ENCODE assay signal across 1 cellular context in genomic region chr10:17029581-17030271, GRCh38.
TF ChIP-seq lines count a peak whose summit lies in the region.

No MANE protein-coding gene starts in this region.

TF ChIP-seq in K562, 482 proteins besides CTCF, POLR2A, EP300 and RAD21 (continued from another document and continues in another):
- TF ChIP-seq THAP7 (CRISPR knock-in tag; IDR thresholded peaks at IDR 0.05): no peak
- no peak for TF ChIP-seq ZNF253 (CRISPR knock-in tag; conservative IDR thresholded peaks at IDR 0.05)
- TF ChIP-seq TAF9B (IDR thresholded peaks at IDR 0.05; ENCODE audit: partially characterized antibody): peak; percentile 46
- peak; percentile 97 for TF ChIP-seq HDAC2 (IDR thresholded peaks at IDR 0.05)
- TF ChIP-seq NFIX (CRISPR knock-in tag; IDR thresholded peaks at IDR 0.05; ENCODE audit: low read depth): no peak
- no peak for TF ChIP-seq ZNF644 (tag; IDR thresholded peaks at IDR 0.05; ENCODE audit: low read depth)
- no peak for TF ChIP-seq SMAD1 (IDR thresholded peaks at IDR 0.05; ENCODE audit: low read depth, low read length, partially characterized antibody)
- no peak for TF ChIP-seq HLTF (IDR thresholded peaks at IDR 0.05)
- TF ChIP-seq ZNF395 (CRISPR knock-in tag; IDR thresholded peaks at IDR 0.05): peak; percentile 69; the same call in 1 of the 2 replicates
- no peak for TF ChIP-seq ELF2 (CRISPR knock-in tag; IDR thresholded peaks at IDR 0.05)
- TF ChIP-seq POLR3G (IDR thresholded peaks at IDR 0.05; ENCODE audit: extremely low read depth, insufficient read length, insufficient replicate concordance): no peak
- peak; percentile 28; the same call in 1 of the 2 replicates for TF ChIP-seq C11orf30 (IDR thresholded peaks at IDR 0.05; ENCODE audit: low read depth)
- no peak for TF ChIP-seq GABPB1 (CRISPR knock-in tag; IDR thresholded peaks at IDR 0.05)
- TF ChIP-seq ZBTB43 (CRISPR knock-in tag; IDR thresholded peaks at IDR 0.05): no peak
- TF ChIP-seq RB1 (IDR thresholded peaks at IDR 0.05; ENCODE audit: low read depth): no peak
- no peak for TF ChIP-seq RBM34 (IDR thresholded peaks at IDR 0.05; ENCODE audit: borderline replicate concordance, insufficient read depth, low read length)
- no peak for TF ChIP-seq ZNF23 (CRISPR knock-in tag; IDR thresholded peaks at IDR 0.05)
- TF ChIP-seq POLR2AphosphoS5 (IDR thresholded peaks at IDR 0.05; ENCODE audit: control insufficient read depth, insufficient read depth, low read depth, low read length): peak; percentile 51; the same call in 1 of the 2 replicates
- no peak for TF ChIP-seq CEBPG (CRISPR knock-in tag; IDR thresholded peaks at IDR 0.05)
- TF ChIP-seq CEBPG (tag; conservative IDR thresholded peaks at IDR 0.05 in 1 of 2, IDR thresholded peaks at IDR 0.05 in 1 of 2): no peak
- no peak for TF ChIP-seq ZNF609 (CRISPR knock-in tag; IDR thresholded peaks at IDR 0.05; ENCODE audit: borderline replicate concordance)
- TF ChIP-seq BRD9 (IDR thresholded peaks at IDR 0.05; ENCODE audit: low read depth, partially characterized antibody): no peak
- no peak for TF ChIP-seq NKRF (IDR thresholded peaks at IDR 0.05; ENCODE audit: borderline replicate concordance)
- TF ChIP-seq POLR2G (IDR thresholded peaks at IDR 0.05; ENCODE audit: low read depth, low read length): no peak
- TF ChIP-seq TSC22D4 (tag; IDR thresholded peaks at IDR 0.05): no peak
- no peak for TF ChIP-seq GTF2B (IDR thresholded peaks at IDR 0.05; ENCODE audit: extremely low read depth, insufficient read length)
- TF ChIP-seq ZNF3 (CRISPR knock-in tag; IDR thresholded peaks at IDR 0.05): no peak
- TF ChIP-seq HNRNPUL1 (IDR thresholded peaks at IDR 0.05; ENCODE audit: low read length): no peak
- no peak for TF ChIP-seq ZBTB17 (CRISPR knock-in tag; IDR thresholded peaks at IDR 0.05)
- no peak for TF ChIP-seq ARHGAP35 (IDR thresholded peaks at IDR 0.05; ENCODE audit: partially characterized antibody)
- no peak for TF ChIP-seq CHD4 (IDR thresholded peaks at IDR 0.05; ENCODE audit: insufficient read depth, insufficient replicate concordance, low read depth, low read length, poor library complexity, severe bottlenecking)
- TF ChIP-seq CCAR2 (IDR thresholded peaks at IDR 0.05; ENCODE audit: low read depth, low read length): no peak
- peak; percentile 81 for TF ChIP-seq ATF7 (IDR thresholded peaks at IDR 0.05)
- no peak for TF ChIP-seq ZNF436 (CRISPR knock-in tag; IDR thresholded peaks at IDR 0.05)
- TF ChIP-seq ZBTB11 (CRISPR knock-in tag; IDR thresholded peaks at IDR 0.05): peak in 1 of 3 experiments; percentile 39; a peak in 1 of 6 replicates
- TF ChIP-seq CREM (IDR thresholded peaks at IDR 0.05; ENCODE audit: low read depth): peak; percentile 52; the same call in 1 of the 2 replicates
- peak; percentile 64 for TF ChIP-seq HDAC3 (IDR thresholded peaks at IDR 0.05; ENCODE audit: borderline replicate concordance, partially characterized antibody)
- TF ChIP-seq U2AF2 (optimal IDR thresholded peaks at IDR 0.05; ENCODE audit: low read depth, low read length): no peak
- TF ChIP-seq CXXC5 (CRISPR knock-in tag; IDR thresholded peaks at IDR 0.05): peak; percentile 62
- no peak for TF ChIP-seq WHSC1 (IDR thresholded peaks at IDR 0.05; ENCODE audit: low read length)
- no peak for TF ChIP-seq SIRT6 (IDR thresholded peaks at IDR 0.05; ENCODE audit: low read depth, low read length)
- TF ChIP-seq ARID3A (IDR thresholded peaks at IDR 0.05; ENCODE audit: borderline replicate concordance, low read depth, low read length): peak; percentile 76; the same call in 1 of the 2 replicates
- no peak for TF ChIP-seq ZSCAN32 (CRISPR knock-in tag; IDR thresholded peaks at IDR 0.05)
- TF ChIP-seq ZNF589 (CRISPR knock-in tag; IDR thresholded peaks at IDR 0.05; ENCODE audit: low read depth): no peak
- TF ChIP-seq FOXP4 (CRISPR knock-in tag; IDR thresholded peaks at IDR 0.05; ENCODE audit: borderline replicate concordance): no peak
- TF ChIP-seq ZNF584 (CRISPR knock-in tag; IDR thresholded peaks at IDR 0.05; ENCODE audit: low read depth): no peak
